In the genomic region with DNA sequence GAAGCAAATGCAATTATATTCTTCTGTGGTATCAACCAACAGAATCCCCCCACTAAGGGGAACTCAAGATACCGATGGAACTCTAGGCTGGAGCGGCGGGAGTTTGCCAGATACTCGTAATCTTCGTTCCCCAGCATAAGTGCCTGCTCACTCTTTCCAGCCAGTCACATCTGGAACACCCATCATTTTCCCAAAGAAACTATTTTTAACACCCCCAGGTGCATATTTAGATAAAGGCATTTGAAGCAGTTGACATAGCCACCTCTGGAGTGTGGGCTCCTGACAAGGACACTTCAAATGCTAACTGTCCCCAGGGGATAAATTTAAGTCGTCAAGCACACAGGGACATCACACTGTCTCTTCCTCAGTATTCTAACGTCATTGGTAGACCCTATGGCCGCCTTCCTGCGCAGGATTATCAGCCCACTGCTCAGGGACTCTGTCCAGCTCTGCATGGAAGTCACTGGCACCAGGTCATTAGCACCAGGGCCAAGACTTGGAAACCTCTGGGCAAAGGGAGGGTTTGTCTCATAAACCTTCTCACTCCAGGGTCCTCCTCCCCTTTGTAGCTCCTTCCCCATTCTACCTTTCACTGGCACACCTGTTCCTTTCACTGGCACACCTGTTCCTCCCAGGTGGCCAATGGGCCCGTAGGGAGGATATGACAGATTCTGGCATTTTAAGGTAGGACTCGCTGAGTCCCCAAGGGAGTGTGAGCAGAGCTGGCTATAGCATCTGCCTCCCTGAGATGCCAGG, we compare ENCODE assay signal across 7 cellular contexts. TPM values are rescaled to one million over a fixed set of nuclear protein-coding genes. Genes with fewer than 3 reads are reported as not detected.
DNase-seq lines count a peak whose midpoint lies in the region; ATAC-seq and TF ChIP-seq lines count a peak whose summit lies in the region.

No MANE protein-coding gene starts in this region.

- H3K27me3 ChIP-seq in H7 (ENCODE audit: control insufficient read depth, insufficient read depth, low read length) (peaks cover 8% of the 10 kb centered on the region), RWPE2 (ENCODE audit: insufficient read depth, poor library complexity, severe bottlenecking) (no peaks in the 10 kb centered on the region), skeletal muscle satellite cell (ENCODE audit: control insufficient read depth, insufficient read depth, low read length) (no peaks in the 10 kb centered on the region)

- no peaks in the 10 kb centered on the region for H3K9me3 ChIP-seq in RWPE2 (ENCODE audit: severe bottlenecking)
- H3K9me3 ChIP-seq in skeletal muscle satellite cell (replicated peaks; ENCODE audit: low read length) = no peaks in the 10 kb centered on the region

- H3K36me3 ChIP-seq in H7 (replicated peaks; ENCODE audit: control insufficient read depth, insufficient read depth, low read length) (no peaks in the 10 kb centered on the region), RWPE2 (ENCODE audit: low read depth) (no peaks in the 10 kb centered on the region), skeletal muscle satellite cell (ENCODE audit: insufficient read depth, low read length) (no peaks in the 10 kb centered on the region)

- peak; percentile 75 for DNase-seq in H7
- DNase-seq in RWPE2 (ENCODE audit: low spot score) = no peak
- DNase-seq in fibroblast of the aortic adventitia (ENCODE audit: low read depth) = no peak
- DNase-seq in SKM-1 treated with dmso at 0.1 percent for 144 hours (lab: John Stamatoyannopoulos, UW; ENCODE audit: unreplicated experiment) = no peak

- H3K9ac ChIP-seq in skeletal muscle satellite cell (ENCODE audit: low read depth, low read length) = peak overlapping the region; percentile 88

- H3K4me1 ChIP-seq in RWPE2 (ENCODE audit: insufficient read depth, poor library complexity, severe bottlenecking) = no peaks in the 10 kb centered on the region
- H3K4me1 ChIP-seq in skeletal muscle satellite cell (ENCODE audit: control insufficient read depth, insufficient read depth, low read length) = peaks cover 19% of the 10 kb centered on the region

- peak overlapping the region; percentile 95 for H3K4me2 ChIP-seq in skeletal muscle satellite cell (ENCODE audit: low read length)

- H3K4me3 ChIP-seq in H7 (ENCODE audit: insufficient read depth, low read depth, low read length) = peak overlapping the region; percentile 74
- H3K4me3 ChIP-seq in RWPE2 (ENCODE audit: severe bottlenecking) = peak overlapping the region; percentile 50
- H3K4me3 ChIP-seq in fibroblast of the aortic adventitia (ENCODE audit: low read depth, low read length) = peak overlapping the region; percentile 62
- peak overlapping the region; percentile 72 for H3K4me3 ChIP-seq in skeletal muscle satellite cell (ENCODE audit: low read length)

- ATAC-seq in RWPE2 (ENCODE audit: low read depth) (no peak), GM21619 (IDR thresholded peaks at IDR 0.05; ENCODE audit: unreplicated experiment) (no peak), GM21723 (IDR thresholded peaks at IDR 0.05; ENCODE audit: unreplicated experiment) (no peak)

- TF ChIP-seq CTCF in RWPE2 (IDR thresholded peaks at IDR 0.05; ENCODE audit: poor library complexity, severe bottlenecking) = no peak
- no peak for TF ChIP-seq CTCF in fibroblast of the aortic adventitia (IDR thresholded peaks at IDR 0.05; ENCODE audit: insufficient read depth, low read length)

- H3K27ac ChIP-seq in RWPE2 (ENCODE audit: poor library complexity, severe bottlenecking) = peak overlapping the region; percentile 74

RNA-seq across cellular contexts. Expression of a gene that starts 48.8 kb away (rescaled TPM):
- 963 and 975 TPM in 2 replicates for total RNA-seq in H7 (2014; rRNA removed; shearing (Covaris generic))
- total RNA-seq in fibroblast of the aortic adventitia (ENCODE audit: low replicate concordance) = 56.7 and 164 TPM in 2 replicates
- 114 and 121 TPM in 2 replicates for total RNA-seq in skeletal muscle satellite cell (2012; rRNA removed)
